ENCODE assay signal across 26 cellular contexts in genomic region chr11:104588975-104589374, GRCh38.
"Had no signal": no experiment of that assay in that cellular context is flagged by ENCODE, and none has a peak within 500 bp of the region (broad histone marks: within the 10 kb centered on the region; RNA-seq: fewer than 3 reads in every experiment).

No MANE protein-coding gene starts in this region.

- ATAC-seq: esophagus mucosa; foreskin keratinocyte; gastroesophageal sphincter; heart left ventricle; left lung; mucosa of descending colon; naive thymus-derived CD4-positive, alpha-beta T cell; psoas muscle; right lobe of liver; stimulated activated memory B cell treated with anti-CD40 and anti-IgM and Interleukin-4, amounts not matched to agents 10 μg/mL and 1 μg/mL and 100 μg/mL, for 72 hours; stimulated activated naive CD8-positive, alpha-beta T cell treated with anti-CD3 and anti-CD28 coated beads, Interleukin-15, Interleukin-2, amounts not matched to agents 100 U/mL and 50 U/mL, for 24 hours had no signal

- H3K9me3 ChIP-seq: gastroesophageal sphincter, heart left ventricle, left lung, mucosa of descending colon, ovary, psoas muscle, right lobe of liver, testis, tibial artery had no signal

- H3K4me3 ChIP-seq: gastroesophageal sphincter, heart left ventricle, hepatocyte, left lung, mucosa of descending colon, ovary, psoas muscle, right lobe of liver, testis, tibial artery had no signal

- H3K36me3 ChIP-seq: gastroesophageal sphincter, heart left ventricle, left lung, ovary, right lobe of liver, tibial artery had no signal

- DNase-seq: effector CD8-positive, alpha-beta T cell; endodermal cell; foreskin keratinocyte; heart left ventricle; kidney; left lung; mesenchymal stem cell; mucosa of descending colon; naive thymus-derived CD4-positive, alpha-beta T cell; nephron progenitor cell; occipital lobe; ovary; posterior cingulate gyrus; psoas muscle; right lobe of liver; stimulated activated CD4-positive, alpha-beta T cell treated with anti-CD3 and anti-CD28 coated beads, Interleukin-4, amount 100 ng/mL, for 4 hours; stimulated activated naive CD8-positive, alpha-beta T cell treated with anti-CD3 and anti-CD28 coated beads, Interleukin-15, Interleukin-2, amounts not matched to agents 100 U/mL and 50 U/mL, for 24 hours; substantia nigra; testis; tibial artery had no signal

- H3K4me2 ChIP-seq: hepatocyte had no signal

- H3K4me1 ChIP-seq: foreskin keratinocyte, gastroesophageal sphincter, left lung, psoas muscle, right lobe of liver, testis, tibial artery had no signal

- FAIRE-seq: colon, kidney had no signal

- H3K27me3 ChIP-seq: foreskin keratinocyte, gastroesophageal sphincter, heart left ventricle, hepatocyte, left lung, ovary, right lobe of liver, testis, tibial artery had no signal

- H2AFZ ChIP-seq: hepatocyte had no signal

- H3K27ac ChIP-seq: epithelial cell of prostate, foreskin keratinocyte, gastroesophageal sphincter, heart left ventricle, hepatocyte, left lung, ovary, psoas muscle, right lobe of liver, testis, tibial artery had no signal

- H3K79me2 ChIP-seq: hepatocyte had no signal
